ENCODE assay signal across 8 cellular contexts in the genomic region with DNA sequence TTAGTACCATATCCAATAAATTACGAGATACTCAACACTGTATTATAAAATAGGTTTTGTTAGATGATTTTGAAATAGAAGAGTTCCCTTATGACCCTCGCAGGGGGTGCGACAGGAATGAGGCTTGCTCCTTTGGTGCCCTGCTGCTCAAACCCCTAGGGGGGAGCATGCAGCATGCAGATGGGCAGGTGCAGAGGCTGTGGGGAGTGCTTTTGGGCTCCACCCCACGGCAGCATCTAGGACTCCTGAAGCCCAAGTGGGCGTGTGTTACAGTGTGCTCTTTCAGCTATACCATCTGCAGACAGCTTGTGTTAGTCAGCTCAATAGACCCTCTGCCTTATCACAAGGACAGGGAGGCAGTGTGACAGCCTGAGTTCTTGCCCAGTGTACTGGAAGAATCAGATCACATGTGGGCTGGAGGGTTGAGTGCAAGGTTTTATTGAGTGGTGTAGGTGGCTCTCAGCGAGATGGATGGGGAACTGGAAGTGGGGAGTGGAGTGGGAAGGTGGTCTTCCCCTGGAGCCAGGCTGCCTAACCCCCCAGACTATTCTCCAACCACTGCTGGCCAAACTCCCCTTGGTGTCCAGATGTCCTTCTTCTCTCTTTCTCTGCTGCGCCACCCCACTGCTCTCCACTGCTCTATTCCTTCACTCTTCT.
DNase-seq lines count a peak whose midpoint lies in the region; ATAC-seq lines count a peak whose summit lies in the region.

No MANE protein-coding gene starts in this region.

- peak; percentile 77 for ATAC-seq in HG02870 (IDR thresholded peaks at IDR 0.05; ENCODE audit: unreplicated experiment)
- ATAC-seq in HG03025 (IDR thresholded peaks at IDR 0.05; ENCODE audit: low FRiP score, unreplicated experiment): no peak

- H3K36me3 Mint-ChIP-seq in activated T-cell treated with anti-CD3 and anti-CD28 coated beads, Interleukin-2, amount 50 U/mL, for 24 hours (ENCODE audit: low read depth): no peaks in the 10 kb centered on the region

- H3K4me1 Mint-ChIP-seq in activated T-cell treated with anti-CD3 and anti-CD28 coated beads, Interleukin-2, amount 50 U/mL, for 24 hours (ENCODE audit: low read depth): peaks cover 14% of the 10 kb centered on the region

- peaks cover 23% of the 10 kb centered on the region for H3K27me3 Mint-ChIP-seq in activated T-cell treated with anti-CD3 and anti-CD28 coated beads, Interleukin-2, amount 50 U/mL, for 24 hours

- H3K27ac Mint-ChIP-seq in activated T-cell treated with anti-CD3 and anti-CD28 coated beads, Interleukin-2, amount 50 U/mL, for 24 hours: no peak overlapping the region

- H3K4me3 Mint-ChIP-seq in activated T-cell treated with anti-CD3 and anti-CD28 coated beads, Interleukin-2, amount 50 U/mL, for 24 hours: no peak overlapping the region

- peak; percentile 5 for DNase-seq in activated T-cell treated with anti-CD3 and anti-CD28 coated beads for 48 hours (ENCODE audit: low read depth)
- DNase-seq in activated T-cell treated with anti-CD3 and anti-CD28 coated beads, Interleukin-2, amount 50 U/mL, for 24 hours: no peak
- peak; percentile 61 for DNase-seq in activated CD8-positive, alpha-beta memory T cell treated with anti-CD3 and anti-CD28 coated beads, Interleukin-2, amount 50 U/mL, for 48 hours
- DNase-seq in stimulated activated CD4-positive, alpha-beta T cell treated with anti-CD3 and anti-CD28 coated beads, Interleukin-4, amount 100 ng/mL, for 48 hours (ENCODE audit: low read depth in 2 of 2): peak; percentile 10 to 16
- DNase-seq in nucleus accumbens (lab: John Stamatoyannopoulos, UW): no peak
- DNase-seq in superior temporal gyrus (ENCODE audit: extremely low spot score): no peak

- H3K9me3 Mint-ChIP-seq in activated T-cell treated with anti-CD3 and anti-CD28 coated beads, Interleukin-2, amount 50 U/mL, for 24 hours: no peaks in the 10 kb centered on the region

Comparison
In these comparisons a context has a peak if more than half of its experiments do, and no peak if none do; other contexts are left out.
1. DNase-seq: peak in activated T-cell treated with anti-CD3 and anti-CD28 coated beads for 48 hours (single experiment), activated CD8-positive, alpha-beta memory T cell treated with anti-CD3 and anti-CD28 coated beads, Interleukin-2, amount 50 U/mL, for 48 hours (single experiment) and stimulated activated CD4-positive, alpha-beta T cell treated with anti-CD3 and anti-CD28 coated beads, Interleukin-4, amount 100 ng/mL, for 48 hours (2 of 2); none in activated T-cell treated with anti-CD3 and anti-CD28 coated beads, Interleukin-2, amount 50 U/mL, for 24 hours (single experiment), nucleus accumbens (0 of 56) and superior temporal gyrus (single experiment).